Comparison of ENCODE assay signal across 17 cellular contexts in genomic region chr5:6905423-6905822, GRCh38.
"Had no signal": no experiment of that assay in that cellular context is flagged by ENCODE, and none has a peak within 500 bp of the region (broad histone marks: within the 10 kb centered on the region; RNA-seq: fewer than 3 reads in every experiment).

No MANE protein-coding gene starts in this region.

- H3K36me3 ChIP-seq: breast epithelium, esophagus squamous epithelium, right lobe of liver had no signal

- H3K27ac Mint-ChIP-seq: activated naive CD8-positive, alpha-beta T cell treated with anti-CD3 and anti-CD28 coated beads for 36 hours; naive thymus-derived CD8-positive, alpha-beta T cell had no signal

- DNase-seq: activated CD4-positive, alpha-beta T cell treated with anti-CD3 and anti-CD28 coated beads, Interleukin-2, amount 50 U/mL, for 48 hours; activated CD4-positive, CD25-positive, alpha-beta regulatory T cell treated with anti-CD3 and anti-CD28 coated beads, Interleukin-2, amount 50 U/mL, for 72 hours; activated effector memory CD4-positive, alpha-beta T cell treated with anti-CD3 and anti-CD28 coated beads, Interleukin-2, amount 50 U/mL, for 16 hours; activated naive CD8-positive, alpha-beta T cell treated with anti-CD3 and anti-CD28 coated beads for 36 hours; activated T-cell treated with anti-CD3 and anti-CD28 coated beads, Interleukin-2, amount 50 U/mL, for 4 hours; dorsolateral prefrontal cortex; esophagus squamous epithelium; foreskin keratinocyte; islet precursor cell; midbrain; naive thymus-derived CD8-positive, alpha-beta T cell; posterior cingulate gyrus; right lobe of liver; stimulated activated CD4-positive, alpha-beta T cell treated with anti-CD3 and anti-CD28 coated beads, Interleukin-12 subunit alpha, Interleukin-12 subunit beta, amount 100 ng/mL, for 4 hours; stimulated activated naive CD4-positive, alpha-beta T cell; T-helper 2 cell had no signal

- H3K9me3 ChIP-seq: breast epithelium, esophagus squamous epithelium, right lobe of liver had no signal

- H3K4me1 Mint-ChIP-seq: activated naive CD8-positive, alpha-beta T cell treated with anti-CD3 and anti-CD28 coated beads for 36 hours; naive thymus-derived CD8-positive, alpha-beta T cell had no signal

- H3K27ac ChIP-seq: dorsolateral prefrontal cortex, foreskin keratinocyte, right lobe of liver had no signal

- H3K27me3 ChIP-seq: breast epithelium, foreskin keratinocyte, right lobe of liver had no signal

- H3K9me3 Mint-ChIP-seq: activated naive CD8-positive, alpha-beta T cell treated with anti-CD3 and anti-CD28 coated beads for 36 hours; activated T-cell treated with anti-CD3 and anti-CD28 coated beads, Interleukin-2, amount 50 U/mL, for 4 hours had no signal

- H3K4me1 ChIP-seq: breast epithelium, esophagus squamous epithelium, foreskin keratinocyte had no signal

- ATAC-seq: activated T-cell treated with anti-CD3 and anti-CD28 coated beads, Interleukin-2, amount 50 U/mL, for 4 hours; foreskin keratinocyte; naive thymus-derived CD8-positive, alpha-beta T cell; right lobe of liver had no signal

- H3K4me3 ChIP-seq: breast epithelium, dorsolateral prefrontal cortex, esophagus squamous epithelium, right lobe of liver had no signal

- H3K36me3 Mint-ChIP-seq: activated naive CD8-positive, alpha-beta T cell treated with anti-CD3 and anti-CD28 coated beads for 36 hours; naive thymus-derived CD8-positive, alpha-beta T cell had no signal

- H3K4me3 Mint-ChIP-seq: activated naive CD8-positive, alpha-beta T cell treated with anti-CD3 and anti-CD28 coated beads for 36 hours; activated T-cell treated with anti-CD3 and anti-CD28 coated beads, Interleukin-2, amount 50 U/mL, for 4 hours; naive thymus-derived CD8-positive, alpha-beta T cell had no signal
